In the genomic region with DNA sequence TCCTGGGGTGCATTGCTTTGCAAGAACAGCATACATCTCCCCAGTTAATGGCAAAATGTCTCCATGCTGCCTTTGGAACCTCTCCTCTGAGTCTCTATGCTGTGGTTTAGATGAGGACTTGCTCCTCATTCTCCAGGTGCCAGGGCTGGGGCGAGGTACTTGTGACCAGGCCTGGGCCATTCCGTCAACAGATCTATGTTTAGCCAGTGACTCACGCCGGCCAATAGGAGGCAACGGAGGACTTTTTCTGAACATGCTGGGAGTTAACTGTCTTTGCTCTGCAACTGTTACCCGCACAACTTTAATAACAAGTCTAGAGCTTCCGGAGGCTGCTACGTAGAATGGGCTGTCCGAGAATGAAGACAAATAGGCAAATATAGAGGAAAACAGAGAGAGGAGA, we compare ENCODE assay signal across 20 cellular contexts.
DNase-seq lines count a peak whose midpoint lies in the region; ATAC-seq, FAIRE-seq and TF ChIP-seq lines count a peak whose summit lies in the region.
"Had no signal": no experiment of that assay in that cellular context is flagged by ENCODE, and none has a peak within 500 bp of the region (broad histone marks: within the 10 kb centered on the region; RNA-seq: fewer than 3 reads in every experiment).

No MANE protein-coding gene starts in this region.

- in situ Hi-C loops in HepG2 (cut with HindIII; ENCODE audit: extremely low pct_ligation_motif_present, low pct_unique_long_range_greater_than_20kb), result no loop called here

- H3K4me2 ChIP-seq in HepG2 (ENCODE audit: low read depth, low read length) (no peak overlapping the region), OCI-LY7 (ENCODE audit: low read length) (no peak overlapping the region)

- H3K9me2 ChIP-seq in OCI-LY7 (ENCODE audit: insufficient read depth, low read length), result no peaks in the 10 kb centered on the region

- TF ChIP-seq POLR2A in HepG2 (IDR thresholded peaks at IDR 0.05; ENCODE audit: insufficient read depth in 1 of 2, low read depth in 2 of 2, low read length in 2 of 2) (no peak), right lobe of liver (IDR thresholded peaks at IDR 0.05) (no peak)

- no peaks in the 10 kb centered on the region for H3K9me3 ChIP-seq in HepG2 (ENCODE audit: low read length)
- H3K9me3 ChIP-seq in right lobe of liver, result no peaks in the 10 kb centered on the region
- no peaks in the 10 kb centered on the region for H3K9me3 ChIP-seq in OCI-LY7 (ENCODE audit: low read length)
- H3K9me3 ChIP-seq: Caco-2, tibial artery had no signal

- TF ChIP-seq EP300 in HepG2 (IDR thresholded peaks at IDR 0.05; ENCODE audit: low read depth in 2 of 2, low read length in 2 of 2) (no peak), HepG2 (CRISPR knock-in tag; IDR thresholded peaks at IDR 0.05; ENCODE audit: borderline replicate concordance) (no peak)

- no TSS peak for BruUV-seq in HepG2 (replicated peaks; lab: Mats Ljungman, UMichigan)
- BruUV-seq in OCI-LY7 (replicated peaks; lab: Mats Ljungman, UMichigan), result no TSS peak

- H4K20me1 ChIP-seq in HepG2 (ENCODE audit: insufficient read depth, low read length) (no peaks in the 10 kb centered on the region), OCI-LY7 (ENCODE audit: insufficient read depth, low read length) (no peaks in the 10 kb centered on the region)

- H3K27me3 ChIP-seq in HepG2 (ENCODE audit: control insufficient read depth in 1 of 2, insufficient read depth in 2 of 2, low read length in 2 of 2) (no peaks in the 10 kb centered on the region), right lobe of liver (no peaks in the 10 kb centered on the region)
- H3K27me3 ChIP-seq: tibial artery had no signal

- peak; percentile 37 for TF ChIP-seq CTCF in HepG2 (CRISPR knock-in tag; IDR thresholded peaks at IDR 0.05)
- no peak for TF ChIP-seq CTCF in right lobe of liver (IDR thresholded peaks at IDR 0.05)
- TF ChIP-seq CTCF in OCI-LY7 (conservative IDR thresholded peaks at IDR 0.05; ENCODE audit: low read length), result peak; percentile 24; the same call in 1 of the 2 replicates

- peak; percentile 71 for ATAC-seq in HepG2
- ATAC-seq in right lobe of liver, result no peak
- ATAC-seq in HG02938 (IDR thresholded peaks at IDR 0.05; ENCODE audit: unreplicated experiment), result no peak
- ATAC-seq: activated naive CD4-positive, alpha-beta T cell treated with anti-CD3 and anti-CD28 coated beads, Interleukin-2, amount 50 U/mL, for 72 hours; effector memory CD8-positive, alpha-beta T cell; right cardiac atrium had no signal

- TF ChIP-seq RAD21 in HepG2 (CRISPR knock-in tag; IDR thresholded peaks at IDR 0.05), result no peak

- H3K79me2 ChIP-seq in HepG2 (ENCODE audit: insufficient read depth, low read length) (no peaks in the 10 kb centered on the region), OCI-LY7 (ENCODE audit: insufficient read depth, low read depth, low read length) (no peaks in the 10 kb centered on the region)

- H3K27ac ChIP-seq in HepG2 (ENCODE audit: extremely low read length, insufficient read depth, low read length) (no peak overlapping the region), right lobe of liver (no peak overlapping the region), OCI-LY7 (ENCODE audit: low read depth, low read length, poor library complexity, severe bottlenecking) (no peak overlapping the region)
- H3K27ac ChIP-seq: tibial artery had no signal

- H3K9ac ChIP-seq in HepG2 (ENCODE audit: insufficient read depth, low read depth, low read length), result no peak overlapping the region

- 13% methylated on average over 4 of the region's 9 CpGs for WGBS in HepG2 (ENCODE audit: low lambda C conversion rate)
- 39% methylated on average over 5 of the region's 9 CpGs for WGBS in right lobe of liver (ENCODE audit: insufficient coverage, low coverage, low lambda C conversion rate, missing lambda C conversion rate)

- DNase-seq in HepG2 (ENCODE audit: low spot score) (no peak), right lobe of liver (no peak), OCI-LY7 (ENCODE audit: low spot score) (no peak), islet precursor cell (peak; percentile 88), SHP77 (lab: John Stamatoyannopoulos, UW) (no peak), SW 1271 (lab: John Stamatoyannopoulos, UW) (no peak), H4 (ENCODE audit: low spot score) (no peak)
- DNase-seq: activated CD4-positive, alpha-beta T cell treated with anti-CD3 and anti-CD28 coated beads for 48 hours; Caco-2; effector memory CD8-positive, alpha-beta T cell; IMR-90; MV-4-11; right cardiac atrium; Right ventricle myocardium superior; stimulated activated CD4-positive, alpha-beta T cell treated with anti-CD3 and anti-CD28 coated beads, Interleukin-2, amount 100 ng/mL, for 48 hours; T1000; tibial artery had no signal

- no peak for FAIRE-seq in HepG2 (lab: Jason Lieb, UNC)
- FAIRE-seq: GM18507 had no signal

- POLR2A ChIA-PET in HepG2 (lab: Yijun Ruan, JAX) (no interaction called here), OCI-LY7 (lab: Charles Lee) (no interaction called here)

- H3K4me3 ChIP-seq in HepG2 (replicated peaks in 1 of 3; ENCODE audit: insufficient read depth in 1 of 3, low read depth in 2 of 3, low read length in 3 of 3), result no peak overlapping the region
- no peak overlapping the region for H3K4me3 ChIP-seq in right lobe of liver
- no peak overlapping the region for H3K4me3 ChIP-seq in OCI-LY7 (ENCODE audit: low read depth, low read length, poor library complexity, severe bottlenecking)
- H3K4me3 ChIP-seq: tibial artery had no signal

- H2AFZ ChIP-seq in HepG2 (ENCODE audit: low read length), result no peak overlapping the region
- no peak overlapping the region for H2AFZ ChIP-seq in OCI-LY7 (ENCODE audit: low read length)

- H3K36me3 ChIP-seq in HepG2 (replicated peaks in 1 of 2; ENCODE audit: control insufficient read depth in 1 of 2, insufficient read depth in 2 of 2, low read length in 2 of 2) (no peaks in the 10 kb centered on the region), right lobe of liver (no peaks in the 10 kb centered on the region), OCI-LY7 (ENCODE audit: insufficient read depth, low read length) (no peaks in the 10 kb centered on the region)
- H3K36me3 ChIP-seq: tibial artery had no signal

- CTCF ChIA-PET in HepG2 (lab: Yijun Ruan, JAX; ENCODE audit: low intra/inter-chr PET ratio, low total read pairs) (no interaction called here), OCI-LY7 (lab: Charles Lee; ENCODE audit: unreplicated experiment) (no interaction called here)

- intact Hi-C loops in HepG2 (cut with micrococcal nuclease; ENCODE audit: unreplicated experiment), result no loop called here
- intact Hi-C loops in right lobe of liver (cut with DNase I), result no loop called here
- intact Hi-C loops in OCI-LY7 (cut with micrococcal nuclease; ENCODE audit: unreplicated experiment), result no loop called here

- H3K4me1 ChIP-seq in HepG2 (ENCODE audit: insufficient read depth, low read length), result no peaks in the 10 kb centered on the region
- H3K4me1 ChIP-seq in right lobe of liver, result no peaks in the 10 kb centered on the region
- H3K4me1 ChIP-seq in OCI-LY7 (ENCODE audit: insufficient read depth, low read length, poor library complexity, severe bottlenecking), result no peaks in the 10 kb centered on the region
- H3K4me1 ChIP-seq: Caco-2, tibial artery had no signal

TF ChIP-seq in HepG2, 621 proteins besides CTCF, POLR2A, EP300 and RAD21:
- TF ChIP-seq STAG1 (CRISPR knock-in tag; IDR thresholded peaks at IDR 0.05) (peak; percentile 15; the same call in 1 of the 2 replicates), ZNF740 (CRISPR knock-in tag; IDR thresholded peaks at IDR 0.05) (no peak), DDIT3 (CRISPR knock-in tag; IDR thresholded peaks at IDR 0.05) (no peak)
- TF ChIP-seq, protein P1, sequence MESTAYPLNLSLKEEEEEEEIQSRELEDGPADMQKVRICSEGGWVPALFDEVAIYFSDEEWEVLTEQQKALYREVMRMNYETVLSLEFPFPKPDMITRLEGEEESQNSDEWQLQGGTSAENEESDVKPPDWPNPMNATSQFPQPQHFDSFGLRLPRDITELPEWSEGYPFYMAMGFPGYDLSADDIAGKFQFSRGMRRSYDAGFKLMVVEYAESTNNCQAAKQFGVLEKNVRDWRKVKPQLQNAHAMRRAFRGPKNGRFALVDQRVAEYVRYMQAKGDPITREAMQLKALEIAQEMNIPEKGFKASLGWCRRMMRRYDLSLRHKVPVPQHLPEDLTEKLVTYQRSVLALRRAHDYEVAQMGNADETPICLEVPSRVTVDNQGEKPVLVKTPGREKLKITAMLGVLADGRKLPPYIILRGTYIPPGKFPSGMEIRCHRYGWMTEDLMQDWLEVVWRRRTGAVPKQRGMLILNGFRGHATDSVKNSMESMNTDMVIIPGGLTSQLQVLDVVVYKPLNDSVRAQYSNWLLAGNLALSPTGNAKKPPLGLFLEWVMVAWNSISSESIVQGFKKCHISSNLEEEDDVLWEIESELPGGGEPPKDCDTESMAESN (CRISPR knock-in tag; conservative IDR thresholded peaks at IDR 0.05), result no peak

Comparison
In these comparisons a context has a peak if more than half of its experiments do, and no peak if none do; other contexts are left out.
1. CTCF ChIP-seq: peak in HepG2 (single experiment) and OCI-LY7 (single experiment); none in right lobe of liver (0 of 4).